39 cellular contexts compared by ENCODE assay signal in the genomic region with DNA sequence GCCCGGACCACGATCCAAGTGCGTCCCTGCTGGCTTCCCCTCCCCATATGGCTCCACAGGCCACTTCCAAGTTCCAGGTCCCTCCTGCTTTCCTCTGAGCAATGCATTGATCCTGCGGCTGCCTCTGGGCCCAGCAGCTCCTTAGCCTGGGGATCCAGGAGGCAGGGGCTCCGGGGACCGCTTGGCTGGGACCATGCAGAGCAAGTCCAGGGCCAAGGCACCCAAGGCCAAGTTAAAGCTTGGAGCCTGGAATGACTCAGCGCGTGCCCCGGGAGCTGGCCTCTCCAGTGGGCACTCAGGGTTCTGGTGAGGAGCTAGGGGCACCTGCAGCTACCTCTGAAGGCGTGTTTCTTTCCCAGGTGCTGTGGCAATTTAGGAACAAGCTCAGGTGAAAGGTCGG. TPM values are rescaled to one million over a fixed set of nuclear protein-coding genes. Genes with fewer than 3 reads are reported as not detected.
"Had no signal": no experiment of that assay in that cellular context is flagged by ENCODE, and none has a peak within 500 bp of the region (broad histone marks: within the 10 kb centered on the region; RNA-seq: fewer than 3 reads in every experiment).

No MANE protein-coding gene starts in this region.

- H3K4me3 ChIP-seq: adrenal gland, body of pancreas, breast epithelium, cardiac muscle cell, coronary artery, dorsolateral prefrontal cortex, esophagus muscularis mucosa, gastrocnemius medialis, heart right ventricle had no signal

- H3K9me3 Mint-ChIP-seq: activated CD4-positive, alpha-beta T cell treated with anti-CD3 and anti-CD28 coated beads, Interleukin-2, amount 10 ng/mL, durations not matched to agents 24 days and 14 days had no signal

- DNase-seq: activated CD4-positive, alpha-beta memory T cell treated with anti-CD3 and anti-CD28 coated beads for 36 hours; activated CD4-positive, alpha-beta T cell treated with anti-CD3 and anti-CD28 coated beads for 36 hours; activated CD4-positive, alpha-beta T cell treated with anti-CD3 and anti-CD28 coated beads, Interleukin-2, amount 10 ng/mL, durations not matched to agents 24 days and 14 days; activated CD4-positive, CD25-positive, alpha-beta regulatory T cell; activated CD4-positive, CD25-positive, alpha-beta regulatory T cell treated with anti-CD3 and anti-CD28 coated beads, Interleukin-2, amount 50 U/mL, for 72 hours; activated CD8-positive, alpha-beta memory T cell treated with anti-CD3 and anti-CD28 coated beads, Interleukin-2, amount 10 ng/mL, durations not matched to agents 7 days and 5 days; activated CD8-positive, alpha-beta memory T cell treated with anti-CD3 and anti-CD28 coated beads, Interleukin-2, amount 50 U/mL, for 4 hours; activated CD8-positive, alpha-beta T cell treated with anti-CD3 and anti-CD28 coated beads, Interleukin-2, amount 10 ng/mL, durations not matched to agents 7 days and 5 days; activated effector memory CD4-positive, alpha-beta T cell treated with anti-CD3 and anti-CD28 coated beads, Interleukin-2, amount 50 U/mL, for 16 hours; activated naive CD4-positive, alpha-beta T cell treated with anti-CD3 and anti-CD28 coated beads for 36 hours; activated naive CD8-positive, alpha-beta T cell treated with anti-CD3 and anti-CD28 coated beads for 36 hours; activated naive CD8-positive, alpha-beta T cell treated with anti-CD3 and anti-CD28 coated beads, Interleukin-2, amount 50 U/mL, for 24 hours; activated T-cell treated with anti-CD3 and anti-CD28 coated beads, Interleukin-2, amount 50 U/mL, for 1 hour; activated T-cell treated with anti-CD3 and anti-CD28 coated beads, Interleukin-2, amount 50 U/mL, for 48 hours; adrenal gland; amygdala; aorta; body of pancreas; central memory CD4-positive, alpha-beta T cell; cerebellar nuclear complex; dorsolateral prefrontal cortex; effector memory CD4-positive, alpha-beta T cell; endodermal cell; erythroblast; foreskin keratinocyte; gastrocnemius medialis; heart right ventricle; T-helper 1 cell; T-helper 17 cell; T1000 had no signal

- H3K4me1 Mint-ChIP-seq: activated CD4-positive, alpha-beta T cell treated with anti-CD3 and anti-CD28 coated beads for 36 hours; activated CD4-positive, alpha-beta T cell treated with anti-CD3 and anti-CD28 coated beads, Interleukin-2, amount 10 ng/mL, durations not matched to agents 24 days and 14 days; activated CD8-positive, alpha-beta memory T cell treated with anti-CD3 and anti-CD28 coated beads, Interleukin-2, amount 10 ng/mL, durations not matched to agents 7 days and 5 days; activated naive CD4-positive, alpha-beta T cell treated with anti-CD3 and anti-CD28 coated beads, Interleukin-2, amount 50 U/mL, for 24 hours; activated naive CD8-positive, alpha-beta T cell treated with anti-CD3 and anti-CD28 coated beads for 36 hours; activated naive CD8-positive, alpha-beta T cell treated with anti-CD3 and anti-CD28 coated beads, Interleukin-2, amount 50 U/mL, for 24 hours; endodermal cell had no signal

- H3K27ac Mint-ChIP-seq: activated CD4-positive, alpha-beta memory T cell treated with anti-CD3 and anti-CD28 coated beads for 36 hours; activated CD4-positive, alpha-beta T cell treated with anti-CD3 and anti-CD28 coated beads for 36 hours; activated CD4-positive, alpha-beta T cell treated with anti-CD3 and anti-CD28 coated beads, Interleukin-2, amount 10 ng/mL, durations not matched to agents 24 days and 14 days; activated CD8-positive, alpha-beta memory T cell treated with anti-CD3 and anti-CD28 coated beads, Interleukin-2, amount 10 ng/mL, durations not matched to agents 7 days and 5 days; activated CD8-positive, alpha-beta T cell treated with anti-CD3 and anti-CD28 coated beads, Interleukin-2, amount 10 ng/mL, durations not matched to agents 7 days and 5 days; activated naive CD4-positive, alpha-beta T cell treated with anti-CD3 and anti-CD28 coated beads for 36 hours; activated naive CD4-positive, alpha-beta T cell treated with anti-CD3 and anti-CD28 coated beads, Interleukin-2, amount 50 U/mL, for 24 hours; activated naive CD8-positive, alpha-beta T cell treated with anti-CD3 and anti-CD28 coated beads for 36 hours; activated naive CD8-positive, alpha-beta T cell treated with anti-CD3 and anti-CD28 coated beads, Interleukin-2, amount 50 U/mL, for 24 hours; activated T-helper 1 cell treated with anti-CD3 and anti-CD28 coated beads, Interleukin-12 subunit alpha, Interleukin-12 subunit beta, Interleukin-2, Interleukin-4 antibody, amounts not matched to agents 30 ng/mL and 10 ng/mL and 1 ng/mL, durations not matched to agents 14 hours and 24 hours and 36 hours; activated T-helper 2 cell treated with anti-CD3 and anti-CD28 coated beads, Interferon-gamma antibody, Interleukin-2, Interleukin-4, amounts not matched to agents 10 μg/mL and 5 μg/mL and 100 μg/mL, durations not matched to agents 14 hours and 24 hours and 36 hours; dendritic cell treated with granulocyte-macrophage colony-stimulating factor and Interleukin-4, amounts not matched to agents 40 ng/mL and 50 ng/mL, for 4 days; endodermal cell; T-helper 17 cell; T-helper 2 cell treated with Interferon-gamma antibody and Interleukin-4, amounts not matched to agents 5 μg/mL and 100 μg/mL, for 36 hours had no signal

- H3K27me3 ChIP-seq: adrenal gland, body of pancreas, foreskin keratinocyte had no signal

- H3K36me3 Mint-ChIP-seq: activated CD4-positive, alpha-beta memory T cell treated with anti-CD3 and anti-CD28 coated beads for 36 hours; activated CD8-positive, alpha-beta memory T cell treated with anti-CD3 and anti-CD28 coated beads, Interleukin-2, amount 10 ng/mL, durations not matched to agents 7 days and 5 days; activated naive CD4-positive, alpha-beta T cell treated with anti-CD3 and anti-CD28 coated beads, Interleukin-2, amount 50 U/mL, for 24 hours; activated naive CD8-positive, alpha-beta T cell treated with anti-CD3 and anti-CD28 coated beads for 36 hours had no signal

- H3K4me1 ChIP-seq: adrenal gland, body of pancreas, breast epithelium, esophagus muscularis mucosa, foreskin keratinocyte, gastrocnemius medialis, heart right ventricle had no signal

- H3K27me3 Mint-ChIP-seq: activated CD4-positive, alpha-beta T cell treated with anti-CD3 and anti-CD28 coated beads, Interleukin-2, amount 10 ng/mL, durations not matched to agents 24 days and 14 days had no signal

- H3K36me3 ChIP-seq: adrenal gland, breast epithelium, cardiac muscle cell, esophagus muscularis mucosa, gastrocnemius medialis, heart right ventricle had no signal

- H3K4me3 Mint-ChIP-seq: activated CD4-positive, alpha-beta memory T cell treated with anti-CD3 and anti-CD28 coated beads for 36 hours; activated CD4-positive, alpha-beta T cell treated with anti-CD3 and anti-CD28 coated beads for 36 hours; activated CD4-positive, alpha-beta T cell treated with anti-CD3 and anti-CD28 coated beads, Interleukin-2, amount 10 ng/mL, durations not matched to agents 24 days and 14 days; activated CD8-positive, alpha-beta memory T cell treated with anti-CD3 and anti-CD28 coated beads, Interleukin-2, amount 10 ng/mL, durations not matched to agents 7 days and 5 days; activated CD8-positive, alpha-beta T cell treated with anti-CD3 and anti-CD28 coated beads, Interleukin-2, amount 10 ng/mL, durations not matched to agents 7 days and 5 days; activated naive CD4-positive, alpha-beta T cell treated with anti-CD3 and anti-CD28 coated beads for 36 hours; activated naive CD4-positive, alpha-beta T cell treated with anti-CD3 and anti-CD28 coated beads, Interleukin-2, amount 50 U/mL, for 24 hours; activated naive CD8-positive, alpha-beta T cell treated with anti-CD3 and anti-CD28 coated beads for 36 hours; activated naive CD8-positive, alpha-beta T cell treated with anti-CD3 and anti-CD28 coated beads, Interleukin-2, amount 50 U/mL, for 24 hours; activated T-helper 1 cell treated with anti-CD3 and anti-CD28 coated beads, Interleukin-12 subunit alpha, Interleukin-12 subunit beta, Interleukin-2, Interleukin-4 antibody, amounts not matched to agents 30 ng/mL and 10 ng/mL and 1 ng/mL, durations not matched to agents 14 hours and 24 hours and 36 hours; dendritic cell treated with granulocyte-macrophage colony-stimulating factor and Interleukin-4, amounts not matched to agents 40 ng/mL and 50 ng/mL, for 4 days; endodermal cell; T-helper 17 cell; T-helper 2 cell treated with Interferon-gamma antibody and Interleukin-4, amounts not matched to agents 5 μg/mL and 100 μg/mL, for 36 hours had no signal

- H3K27ac ChIP-seq: adrenal gland, body of pancreas, breast epithelium, cardiac muscle cell, coronary artery, dorsolateral prefrontal cortex, esophagus muscularis mucosa, foreskin keratinocyte, gastrocnemius medialis, heart right ventricle had no signal

- ATAC-seq: activated CD4-positive, alpha-beta T cell treated with anti-CD3 and anti-CD28 coated beads for 36 hours; activated CD8-positive, alpha-beta memory T cell treated with anti-CD3 and anti-CD28 coated beads, Interleukin-2, amount 10 ng/mL, durations not matched to agents 7 days and 5 days; activated CD8-positive, alpha-beta T cell treated with anti-CD3 and anti-CD28 coated beads, Interleukin-2, amount 10 ng/mL, durations not matched to agents 7 days and 5 days; activated naive CD8-positive, alpha-beta T cell treated with anti-CD3 and anti-CD28 coated beads, Interleukin-2, amount 50 U/mL, for 24 hours; body of pancreas; foreskin keratinocyte; gastrocnemius medialis; heart right ventricle; T-helper 17 cell had no signal

RNA-seq across cellular contexts. Expression of a gene that starts 51.9 kb away (rescaled TPM):
- total RNA-seq: activated CD4-positive, alpha-beta T cell treated with anti-CD3 and anti-CD28 coated beads for 36 hours; activated CD4-positive, alpha-beta T cell treated with anti-CD3 and anti-CD28 coated beads, Interleukin-2, amount 10 ng/mL, durations not matched to agents 24 days and 14 days; activated naive CD4-positive, alpha-beta T cell treated with anti-CD3 and anti-CD28 coated beads for 36 hours; activated naive CD8-positive, alpha-beta T cell treated with anti-CD3 and anti-CD28 coated beads for 36 hours; activated T-helper 2 cell treated with anti-CD3 and anti-CD28 coated beads, Interferon-gamma antibody, Interleukin-2, Interleukin-4, amounts not matched to agents 10 μg/mL and 5 μg/mL and 100 μg/mL, durations not matched to agents 14 hours and 24 hours and 36 hours; adrenal gland; aorta; body of pancreas; breast epithelium; cardiac muscle cell; endodermal cell; esophagus muscularis mucosa; foreskin keratinocyte; gastrocnemius medialis; heart right ventricle; T-helper 17 cell had no signal
- polyA plus RNA-seq: adrenal gland, cardiac muscle cell, foreskin keratinocyte, heart right ventricle had no signal
